Comparison of ENCODE assay signal across 1 cellular context in the genomic region with DNA sequence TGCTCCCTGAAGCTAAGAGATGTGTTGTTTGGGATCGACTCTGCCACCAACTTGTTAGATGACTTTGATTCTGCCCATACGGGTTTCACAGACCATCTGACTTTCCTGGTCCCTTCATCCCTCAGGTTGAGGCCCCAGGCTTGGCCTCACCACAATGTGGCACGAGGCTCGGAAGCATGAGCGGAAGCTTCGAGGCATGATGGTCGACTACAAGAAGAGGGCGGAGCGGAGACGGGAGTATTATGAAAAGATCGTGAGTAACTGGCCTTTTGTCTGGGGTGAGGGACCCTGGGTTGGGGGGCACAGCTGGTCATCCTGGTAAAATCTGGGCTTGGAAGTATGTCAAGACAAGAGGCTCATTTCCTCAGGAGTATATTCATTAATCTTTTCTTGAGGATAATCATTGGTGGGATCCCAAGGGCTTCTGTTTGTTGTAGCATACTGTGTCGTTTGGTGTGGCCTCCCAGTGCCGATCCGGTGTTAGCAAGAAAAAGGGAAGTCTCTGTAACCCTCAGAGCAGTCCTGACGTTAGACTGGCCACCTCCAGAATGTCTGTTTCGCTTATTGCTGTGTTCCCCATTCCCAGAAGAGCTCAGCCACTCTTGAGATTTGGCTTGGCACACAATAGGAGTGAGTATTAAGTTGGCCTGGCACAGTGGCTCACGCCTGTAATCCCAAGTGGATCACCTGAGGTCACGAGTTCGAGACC.
TF ChIP-seq lines count a peak whose summit lies in the region.

No MANE protein-coding gene starts in this region.

TF ChIP-seq in endothelial cell of umbilical vein, 7 proteins besides CTCF, POLR2A, EP300 and RAD21:
- TF ChIP-seq GATA2 (IDR thresholded peaks at IDR 0.05; ENCODE audit: insufficient read depth, insufficient read length, low read depth, low read length) (no peak), JUN (IDR thresholded peaks at IDR 0.05; ENCODE audit: borderline replicate concordance, insufficient read depth, insufficient read length, low read depth) (no peak), POLR2AphosphoS5 (IDR thresholded peaks at IDR 0.05; ENCODE audit: insufficient read depth, low read depth, low read length) (no peak), MYC (IDR thresholded peaks at IDR 0.05; ENCODE audit: low read depth, low read length) (no peak), MAX (IDR thresholded peaks at IDR 0.05; ENCODE audit: insufficient read depth, insufficient read length) (no peak), EZH2 (IDR thresholded peaks at IDR 0.05; ENCODE audit: borderline replicate concordance, low read depth, low read length, severe bottlenecking) (no peak), FOS (IDR thresholded peaks at IDR 0.05; ENCODE audit: borderline replicate concordance, insufficient read depth, low read length) (no peak)
